ENCODE assay signal across 8 cellular contexts in the genomic region with DNA sequence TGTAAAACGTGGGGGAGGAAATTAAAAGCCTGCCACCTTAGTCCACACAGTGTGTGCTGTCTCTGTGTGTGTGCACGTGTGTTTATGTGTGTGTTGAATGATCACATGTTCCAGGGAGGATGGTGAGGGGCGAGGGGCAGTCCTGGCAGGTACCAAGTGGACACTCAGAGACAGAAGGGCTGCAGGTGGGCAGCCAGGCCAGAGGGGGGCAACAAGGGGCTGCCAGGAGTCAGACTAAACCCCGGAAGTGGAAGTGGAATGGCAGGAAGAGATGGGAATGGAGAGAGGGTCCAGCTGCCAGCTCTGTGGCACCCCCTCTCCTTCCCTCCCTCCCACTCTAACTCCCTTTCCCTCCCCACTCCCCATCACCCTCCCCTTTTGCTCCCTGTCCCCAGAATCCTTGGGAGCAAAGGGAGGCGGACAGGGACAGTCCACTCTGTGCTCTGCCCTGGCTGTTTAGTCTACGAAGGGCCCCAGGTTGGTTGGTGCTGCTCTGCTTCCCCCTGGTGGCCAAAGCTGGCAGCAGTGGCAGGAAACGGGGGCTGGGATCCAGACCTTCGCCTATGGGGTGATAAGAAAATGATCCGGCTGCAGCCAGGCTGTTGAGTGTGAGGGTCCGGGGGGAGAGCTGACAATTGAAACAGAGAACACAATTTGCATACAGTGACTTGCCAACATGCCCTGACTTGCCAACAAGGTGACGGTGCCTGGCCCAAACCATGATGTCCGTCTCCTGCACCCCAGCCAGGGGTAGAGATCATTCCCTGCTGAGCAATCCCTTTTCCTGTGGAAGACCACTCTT. TPM values are rescaled to one million over a fixed set of nuclear protein-coding genes. Genes with fewer than 3 reads are reported as not detected.
DNase-seq lines count a peak whose midpoint lies in the region; ATAC-seq lines count a peak whose summit lies in the region.

No MANE protein-coding gene starts in this region.

- ATAC-seq in esophagus mucosa: peak; percentile 66

- peak overlapping the region; percentile 40 to 63 for H3K4me3 ChIP-seq in muscle layer of duodenum (ENCODE audit: low read depth in 1 of 2, low read length in 2 of 2)

- H3K9me3 ChIP-seq in muscle layer of duodenum (ENCODE audit: control insufficient read depth in 1 of 2, low read length in 2 of 2): no peaks in the 10 kb centered on the region

- peaks cover 7 to 21% of the 10 kb centered on the region in 2 donors for H3K4me1 ChIP-seq in muscle layer of duodenum (ENCODE audit: control insufficient read depth in 1 of 2, insufficient read depth in 2 of 2, low read length in 2 of 2)

- no peaks in the 10 kb centered on the region for H3K27me3 ChIP-seq in muscle layer of duodenum (ENCODE audit: low read depth, low read length)

- H3K27ac ChIP-seq in muscle layer of duodenum (ENCODE audit: low read length): no peak overlapping the region

- no peaks in the 10 kb centered on the region for H3K36me3 ChIP-seq in muscle layer of duodenum (ENCODE audit: control insufficient read depth in 1 of 2, insufficient read depth in 2 of 2, low read length in 2 of 2)

- DNase-seq in DMS 273 (lab: John Stamatoyannopoulos, UW; ENCODE audit: unreplicated experiment) (peak; percentile 77), DMS 273 treated with DMSO at 0.1 percent for 48 hours (lab: John Stamatoyannopoulos, UW) (no peak), HK-2 (ENCODE audit: unreplicated experiment) (peak; percentile 66), NOMO-1 treated with DMSO at 0.1 percent for 48 hours (lab: John Stamatoyannopoulos, UW; ENCODE audit: unreplicated experiment) (peak; percentile 15)
- DNase-seq in activated CD8-positive, alpha-beta memory T cell treated with anti-CD3 and anti-CD28 coated beads, Interleukin-2, amount 50 U/mL, for 48 hours: peak; percentile 92
- DNase-seq in stimulated activated CD8-positive, alpha-beta memory T cell treated with anti-CD3 and anti-CD28 coated beads, Interleukin-4, amount 100 ng/mL, for 24 hours (ENCODE audit: low read depth): peak; percentile 64

RNA-seq across cellular contexts. Expression of gene P2RY2, which starts 24.4 kb away (rescaled TPM):
- total RNA-seq in esophagus mucosa: 44.3 TPM

RNA-seq across cellular contexts. Expression of gene P2RY6, which starts 29.6 kb away (rescaled TPM):
- 1.0 TPM for total RNA-seq in esophagus mucosa
